Comparison of ENCODE assay signal across 8 cellular contexts in the genomic region with DNA sequence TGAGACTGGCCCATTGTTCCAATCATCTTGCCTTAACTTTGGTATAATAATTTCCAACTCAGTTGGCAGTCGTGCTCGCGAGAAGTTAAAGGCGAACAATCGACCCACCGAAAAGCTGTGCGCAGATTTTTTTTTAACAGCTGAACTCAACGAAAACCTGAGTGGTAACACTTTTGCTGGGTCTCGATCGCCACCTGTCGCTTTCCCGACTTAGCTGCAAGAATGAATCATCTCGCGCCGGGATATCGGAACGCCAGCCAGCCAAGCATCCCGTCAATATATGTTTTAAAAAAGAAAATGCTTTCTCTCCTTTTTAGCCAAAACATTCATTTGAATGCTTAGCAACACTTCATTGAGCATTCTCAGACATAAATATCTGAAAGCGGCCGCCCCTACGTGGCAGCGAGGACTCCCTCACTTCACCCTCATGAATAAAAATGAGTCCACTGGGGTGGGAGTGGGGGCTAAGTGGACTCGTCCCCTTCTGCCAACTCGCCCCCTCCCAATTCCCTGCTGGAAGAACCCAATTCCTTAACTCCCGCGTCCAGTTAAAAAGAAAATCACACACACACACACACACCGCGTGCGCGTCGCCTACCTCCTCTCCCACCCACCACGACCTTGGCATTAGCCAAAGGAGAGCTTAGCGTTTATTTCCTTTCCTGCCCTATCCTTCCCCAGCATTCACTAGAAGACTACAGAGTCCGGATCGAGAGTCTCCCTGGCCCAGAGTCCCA. TPM values are rescaled to one million over a fixed set of nuclear protein-coding genes. Genes with fewer than 3 reads are reported as not detected.
DNase-seq lines count a peak whose midpoint lies in the region; ATAC-seq and TF ChIP-seq lines count a peak whose summit lies in the region.

No MANE protein-coding gene starts in this region.

- intact Hi-C loops in activated CD4-positive, alpha-beta T cell treated with anti-CD3 and anti-CD28 coated beads for 36 hours (cut with DNase I, micrococcal nuclease): loop anchor here in 1 of 2 experiments (10.0 kb wide), 3 partner anchors 630 to 1530 kb away; no protein-coding TSS in a partner anchor
- intact Hi-C loops in right lobe of liver (cut with DNase I): no loop called here

- POLR2A ChIA-PET in activated CD4-positive, alpha-beta T cell treated with anti-CD3 and anti-CD28 coated beads for 36 hours (lab: Charles Lee): no interaction called here

- H3K27ac ChIP-seq in endodermal cell (ENCODE audit: low read depth, low read length): no peak overlapping the region
- H3K27ac ChIP-seq in right lobe of liver: no peak overlapping the region

- peak; percentile 78 for DNase-seq in activated CD4-positive, alpha-beta T cell treated with anti-CD3 and anti-CD28 coated beads for 36 hours
- no peak for DNase-seq in activated CD4-positive, alpha-beta T cell treated with anti-CD3 and anti-CD28 coated beads, Interleukin-2, amount 50 U/mL, for 4 hours
- DNase-seq in NCI-H1092 (lab: John Stamatoyannopoulos, UW): peak; percentile 66
- peak; percentile 47 for DNase-seq in T1000 (lab: John Stamatoyannopoulos, UW)
- DNase-seq in endodermal cell: peak; percentile 92
- DNase-seq in right lobe of liver: peak in 2 of 3 donors; percentile 66 to 68

- TF ChIP-seq POLR2A in right lobe of liver (IDR thresholded peaks at IDR 0.05): no peak

- H3K4me3 Mint-ChIP-seq in activated CD4-positive, alpha-beta T cell treated with anti-CD3 and anti-CD28 coated beads for 36 hours: peak overlapping the region; percentile 27
- H3K4me3 Mint-ChIP-seq in endodermal cell: peak overlapping the region; percentile 48
- peak overlapping the region; percentile 62 for H3K4me3 Mint-ChIP-seq in stimulated activated memory B cell treated with anti-CD40 and anti-IgM and Interleukin-4, amounts not matched to agents 10 μg/mL and 1 μg/mL and 100 μg/mL, for 72 hours

- H3K9me3 Mint-ChIP-seq in activated CD4-positive, alpha-beta T cell treated with anti-CD3 and anti-CD28 coated beads for 36 hours (ENCODE audit: low read depth): no peaks in the 10 kb centered on the region
- H3K9me3 Mint-ChIP-seq in endodermal cell: no peaks in the 10 kb centered on the region
- H3K9me3 Mint-ChIP-seq in stimulated activated memory B cell treated with anti-CD40 and anti-IgM and Interleukin-4, amounts not matched to agents 10 μg/mL and 1 μg/mL and 100 μg/mL, for 72 hours: no peaks in the 10 kb centered on the region

- no peaks in the 10 kb centered on the region for H3K36me3 Mint-ChIP-seq in activated CD4-positive, alpha-beta T cell treated with anti-CD3 and anti-CD28 coated beads for 36 hours (ENCODE audit: low read depth)
- no peaks in the 10 kb centered on the region for H3K36me3 Mint-ChIP-seq in endodermal cell (ENCODE audit: low read depth)
- no peaks in the 10 kb centered on the region for H3K36me3 Mint-ChIP-seq in stimulated activated memory B cell treated with anti-CD40 and anti-IgM and Interleukin-4, amounts not matched to agents 10 μg/mL and 1 μg/mL and 100 μg/mL, for 72 hours

- no peak overlapping the region for H3K27ac Mint-ChIP-seq in activated CD4-positive, alpha-beta T cell treated with anti-CD3 and anti-CD28 coated beads for 36 hours
- no peak overlapping the region for H3K27ac Mint-ChIP-seq in endodermal cell
- H3K27ac Mint-ChIP-seq in stimulated activated memory B cell treated with anti-CD40 and anti-IgM and Interleukin-4, amounts not matched to agents 10 μg/mL and 1 μg/mL and 100 μg/mL, for 72 hours: no peak overlapping the region

- no peak overlapping the region for H3K9ac ChIP-seq in endodermal cell (ENCODE audit: extremely low read depth, low read length, poor library complexity, severe bottlenecking)

- CTCF ChIA-PET in activated CD4-positive, alpha-beta T cell treated with anti-CD3 and anti-CD28 coated beads for 36 hours (lab: Charles Lee): interaction anchor here (0.6 to 2.0 kb wide), 19 partner anchors 9 to 1471 kb away, joined by 3 to 9 read pairs (median 4); no protein-coding TSS in a partner anchor

- H3K36me3 ChIP-seq in endodermal cell (ENCODE audit: control insufficient read depth, insufficient read depth, low read length) (no peaks in the 10 kb centered on the region), right lobe of liver (no peaks in the 10 kb centered on the region)

- peaks cover 58% of the 10 kb centered on the region for H3K4me1 Mint-ChIP-seq in activated CD4-positive, alpha-beta T cell treated with anti-CD3 and anti-CD28 coated beads for 36 hours
- peaks cover 47% of the 10 kb centered on the region for H3K4me1 Mint-ChIP-seq in endodermal cell
- H3K4me1 Mint-ChIP-seq in stimulated activated memory B cell treated with anti-CD40 and anti-IgM and Interleukin-4, amounts not matched to agents 10 μg/mL and 1 μg/mL and 100 μg/mL, for 72 hours: peaks cover 65% of the 10 kb centered on the region

- ATAC-seq in activated CD4-positive, alpha-beta T cell treated with anti-CD3 and anti-CD28 coated beads for 36 hours: no peak
- ATAC-seq in right lobe of liver (peak; percentile 45 to 61 (median 52)), HG03196 (IDR thresholded peaks at IDR 0.05; ENCODE audit: unreplicated experiment) (no peak)
- ATAC-seq in stimulated activated memory B cell treated with anti-CD40 and anti-IgM and Interleukin-4, amounts not matched to agents 10 μg/mL and 1 μg/mL and 100 μg/mL, for 72 hours: no peak

- H3K9me3 ChIP-seq in endodermal cell (ENCODE audit: control insufficient read depth, low read length): no peaks in the 10 kb centered on the region
- H3K9me3 ChIP-seq in right lobe of liver: no peaks in the 10 kb centered on the region

- TF ChIP-seq CTCF in endodermal cell (conservative IDR thresholded peaks at IDR 0.05) (peak; percentile 87), right lobe of liver (IDR thresholded peaks at IDR 0.05) (peak; percentile 61 to 67 (median 63))

- WGBS in endodermal cell (ENCODE audit: insufficient coverage in 1 of 2, insufficient read length in 1 of 2), 2 experiments: 0 to 2% methylated on average over 17 to 35 of the region's 35 CpGs
- 3% methylated on average over 35 of the region's 35 CpGs for WGBS in right lobe of liver (ENCODE audit: insufficient coverage, low coverage, low lambda C conversion rate, missing lambda C conversion rate)

- peaks cover 79% of the 10 kb centered on the region for H3K27me3 Mint-ChIP-seq in activated CD4-positive, alpha-beta T cell treated with anti-CD3 and anti-CD28 coated beads for 36 hours
- peaks cover 95% of the 10 kb centered on the region for H3K27me3 Mint-ChIP-seq in endodermal cell (ENCODE audit: insufficient read depth)
- peaks cover 79% of the 10 kb centered on the region for H3K27me3 Mint-ChIP-seq in stimulated activated memory B cell treated with anti-CD40 and anti-IgM and Interleukin-4, amounts not matched to agents 10 μg/mL and 1 μg/mL and 100 μg/mL, for 72 hours

- H3K27me3 ChIP-seq in endodermal cell (ENCODE audit: control insufficient read depth, insufficient read depth, low read length, poor library complexity, severe bottlenecking) (peaks cover 100% of the 10 kb centered on the region), right lobe of liver (peaks cover 7 to 41% of the 10 kb centered on the region in 2 donors)

- peak overlapping the region; percentile 70 for H3K4me3 ChIP-seq in endodermal cell (ENCODE audit: low read length)
- peak overlapping the region; percentile 14 to 37 (median 20) for H3K4me3 ChIP-seq in right lobe of liver

- peaks cover 3% of the 10 kb centered on the region for H3K4me1 ChIP-seq in endodermal cell (ENCODE audit: control insufficient read depth, insufficient read depth, low read length)
- peaks cover 0 to 38% (median 3%) of the 10 kb centered on the region in 4 donors for H3K4me1 ChIP-seq in right lobe of liver

RNA-seq across cellular contexts. Expression of a gene that starts 1.5 kb away (rescaled TPM):
- total RNA-seq in activated CD4-positive, alpha-beta T cell treated with anti-CD3 and anti-CD28 coated beads for 36 hours: under 1 TPM; 0.02 TPM
- total RNA-seq in endodermal cell: under 1 TPM; 0.13 to 0.64 TPM
- polyA plus RNA-seq in endodermal cell (2013, experiment 1 of 2): 5.4 TPM
- polyA plus RNA-seq in endodermal cell (2013, experiment 2 of 2): 5.8 TPM
- total RNA-seq in right lobe of liver: 1 to 10 TPM; 1.1 to 4.4 (median 3.0) TPM

RNA-seq across cellular contexts. Expression of a gene that starts 39.2 kb away (rescaled TPM):
- total RNA-seq in activated CD4-positive, alpha-beta T cell treated with anti-CD3 and anti-CD28 coated beads for 36 hours: 100 to 1,000 TPM; 468 to 520 TPM
- total RNA-seq in endodermal cell: 100 to 1,000 TPM; 399 to 472 TPM
- polyA plus RNA-seq in endodermal cell (2013, experiment 1 of 2): 241 TPM
- 240 TPM for polyA plus RNA-seq in endodermal cell (2013, experiment 2 of 2)
- 100 to 1,000 TPM; 159 to 345 (median 218) TPM for total RNA-seq in right lobe of liver

Comparison
In these comparisons a context has a peak if more than half of its experiments do, and no peak if none do; other contexts are left out.
1. DNase-seq: peak in activated CD4-positive, alpha-beta T cell treated with anti-CD3 and anti-CD28 coated beads for 36 hours (single experiment), NCI-H1092 (single experiment), T1000 (single experiment), endodermal cell (single experiment) and right lobe of liver (2 of 3); none in activated CD4-positive, alpha-beta T cell treated with anti-CD3 and anti-CD28 coated beads, Interleukin-2, amount 50 U/mL, for 4 hours (0 of 2).
2. ATAC-seq: peak in right lobe of liver (4 of 4); none in activated CD4-positive, alpha-beta T cell treated with anti-CD3 and anti-CD28 coated beads for 36 hours (single experiment), stimulated activated memory B cell treated with anti-CD40 and anti-IgM and Interleukin-4, amounts not matched to agents 10 μg/mL and 1 μg/mL and 100 μg/mL, for 72 hours (single experiment) and HG03196 (single experiment).
3. Peak in every context shown above with its lines, with median percentiles within 50 percentile points of each other: H3K4me3 Mint-ChIP-seq.